Comparison of ENCODE assay signal across 1 cellular context in genomic region chr13:41061075-41061913, GRCh38.
TF ChIP-seq lines count a peak whose summit lies in the region.

TSS of gene WBP4 (plus strand) at chr13:41061509. CDS start at chr13:41061674, 165 bp downstream.

TF ChIP-seq in H1, 55 proteins besides CTCF, POLR2A, EP300 and RAD21 (continued from another document):
- peak; percentile 70; the same call in 1 of the 2 replicates for TF ChIP-seq CHD2 (IDR thresholded peaks at IDR 0.05; ENCODE audit: low read length)
- no peak for TF ChIP-seq RFX5 (IDR thresholded peaks at IDR 0.05; ENCODE audit: borderline replicate concordance, low read depth, low read length)
- 0 out of 4 replicates have a peak, but pooled peaks of 1 of the 2 experiments have one; percentile 75 for TF ChIP-seq HDAC2 (IDR thresholded peaks at IDR 0.05; ENCODE audit: borderline replicate concordance in 1 of 2, low read depth in 2 of 2, low read length in 2 of 2)
- no peak for TF ChIP-seq KDM5A (IDR thresholded peaks at IDR 0.05; ENCODE audit: low read length)
- peak; percentile 87 for TF ChIP-seq SP1 (IDR thresholded peaks at IDR 0.05; ENCODE audit: low read depth, low read length)
- no peak for TF ChIP-seq GABPA (IDR thresholded peaks at IDR 0.05; ENCODE audit: borderline replicate concordance, insufficient read depth, low read length)
- TF ChIP-seq SIRT6 (IDR thresholded peaks at IDR 0.05; ENCODE audit: low read length) = no peak
- peak; percentile 0 for TF ChIP-seq TAF7 (optimal IDR thresholded peaks at IDR 0.05; ENCODE audit: borderline replicate concordance, low read depth, low read length)
- TF ChIP-seq FOSL1 (IDR thresholded peaks at IDR 0.05; ENCODE audit: insufficient read depth, low read depth, low read length) = no peak
- peak; percentile 89; the same call in 1 of the 2 replicates for TF ChIP-seq SP4 (IDR thresholded peaks at IDR 0.05; ENCODE audit: low read length)
- no peak for TF ChIP-seq CHD1 (IDR thresholded peaks at IDR 0.05; ENCODE audit: low read depth, low read length)
- no peak for TF ChIP-seq RNF2 (IDR thresholded peaks at IDR 0.05; ENCODE audit: borderline replicate concordance, low read depth, low read length, missing control alignments, poor library complexity, severe bottlenecking)
- peak; percentile 87 for TF ChIP-seq PHF8 (conservative IDR thresholded peaks at IDR 0.05; ENCODE audit: low read depth, low read length)
- TF ChIP-seq ZNF274 (IDR thresholded peaks at IDR 0.05; ENCODE audit: borderline replicate concordance, extremely low read depth, low read length) = no peak
- TF ChIP-seq TCF12 (IDR thresholded peaks at IDR 0.05; ENCODE audit: low read depth, low read length) = no peak
- no peak for TF ChIP-seq JUN (IDR thresholded peaks at IDR 0.05; ENCODE audit: low read depth, low read length)
- TF ChIP-seq CREB1 (IDR thresholded peaks at IDR 0.05) = peak; percentile 59
- peak; percentile 98 for TF ChIP-seq POLR2AphosphoS5 (IDR thresholded peaks at IDR 0.05; ENCODE audit: low read depth, low read length)
- TF ChIP-seq CTBP2 (IDR thresholded peaks at IDR 0.05; ENCODE audit: borderline replicate concordance, insufficient read depth, insufficient read length, low read length) = peak; percentile 56
- peak; percentile 86 for TF ChIP-seq ATF2 (IDR thresholded peaks at IDR 0.05; ENCODE audit: low read length)
- TF ChIP-seq ASH2L (IDR thresholded peaks at IDR 0.05; ENCODE audit: low read length) = peak; percentile 95
- TF ChIP-seq ATF3 (IDR thresholded peaks at IDR 0.05; ENCODE audit: insufficient read depth, low read depth, low read length) = no peak
- TF ChIP-seq SUZ12 (IDR thresholded peaks at IDR 0.05; ENCODE audit: low read length) = no peak
- no peak for TF ChIP-seq SRF (IDR thresholded peaks at IDR 0.05; ENCODE audit: low read depth, low read length)
- TF ChIP-seq RBBP5 (IDR thresholded peaks at IDR 0.05; ENCODE audit: borderline replicate concordance, low read depth, low read length) = peak; percentile 93
- peak; percentile 29; the same call in 1 of the 2 replicates for TF ChIP-seq JUND (IDR thresholded peaks at IDR 0.05; ENCODE audit: low read length)
- TF ChIP-seq CEBPB (IDR thresholded peaks at IDR 0.05; ENCODE audit: low read depth, low read length) = peak; percentile 23; the same call in 1 of the 2 replicates
- TF ChIP-seq TBP (IDR thresholded peaks at IDR 0.05; ENCODE audit: low read depth, low read length) = peak; percentile 95
- peak; percentile 96 for TF ChIP-seq KDM4A (IDR thresholded peaks at IDR 0.05; ENCODE audit: low read depth, low read length, severe bottlenecking)
- TF ChIP-seq USF2 (IDR thresholded peaks at IDR 0.05; ENCODE audit: low read length) = no peak
- peak; percentile 12 for TF ChIP-seq SAP30 (IDR thresholded peaks at IDR 0.05; ENCODE audit: insufficient read depth, insufficient replicate concordance, low read length)
